19 cellular contexts compared by ENCODE assay signal in genomic region chr9:135835131-135835530, GRCh38.
A peak's percentile ranks its signal among the peaks of the same experiment; 100 is the strongest.
DNase-seq lines count a peak whose midpoint lies in the region; ATAC-seq and TF ChIP-seq lines count a peak whose summit lies in the region.
"Had no signal": no experiment of that assay in that cellular context is flagged by ENCODE, and none has a peak within 500 bp of the region (broad histone marks: within the 10 kb centered on the region; RNA-seq: fewer than 3 reads in every experiment).

No MANE protein-coding gene starts in this region.

- H3K79me2 ChIP-seq in osteoblast (ENCODE audit: insufficient read depth, low read length): peaks cover 42% of the 10 kb centered on the region

- ATAC-seq in esophagus mucosa (peak; percentile 20), HG02938 (IDR thresholded peaks at IDR 0.05; ENCODE audit: unreplicated experiment) (no peak), HG03196 (IDR thresholded peaks at IDR 0.05; ENCODE audit: unreplicated experiment) (no peak)
- ATAC-seq: CD8-positive, alpha-beta T cell had no signal

- no peak overlapping the region for H3K27ac ChIP-seq in osteoblast (ENCODE audit: low read depth, low read length)
- H3K27ac ChIP-seq: 22Rv1, BLaER1, C4-2B had no signal

- H3K27me3 ChIP-seq in osteoblast (ENCODE audit: insufficient read depth, low read length): no peaks in the 10 kb centered on the region
- H3K27me3 ChIP-seq: BLaER1 had no signal

- no peaks in the 10 kb centered on the region for H3K27me3 Mint-ChIP-seq in chondrocyte (ENCODE audit: low read depth)
- H3K27me3 Mint-ChIP-seq: B cell; CD4-positive, CD25-positive, alpha-beta regulatory T cell had no signal

- no peaks in the 10 kb centered on the region for H3K4me1 ChIP-seq in osteoblast (ENCODE audit: insufficient read depth, low read length)
- H3K4me1 ChIP-seq: Caco-2 had no signal

- H3K27ac Mint-ChIP-seq in chondrocyte (ENCODE audit: unreplicated experiment): no peak overlapping the region
- H3K27ac Mint-ChIP-seq: B cell; CD4-positive, CD25-positive, alpha-beta regulatory T cell; CD8-positive, alpha-beta T cell had no signal

- H3K36me3 Mint-ChIP-seq in chondrocyte (ENCODE audit: low read depth): peaks cover under 1% of the 10 kb centered on the region

- H2AFZ ChIP-seq in osteoblast (ENCODE audit: low read length): no peak overlapping the region

- DNase-seq in activated CD8-positive, alpha-beta memory T cell treated with anti-CD3 and anti-CD28 coated beads for 24 hours: peak; percentile 32
- no peak for DNase-seq in activated CD8-positive, alpha-beta memory T cell treated with anti-CD3 and anti-CD28 coated beads, Interleukin-2, amount 50 U/mL, for 48 hours
- peak; percentile 44 for DNase-seq in chondrocyte (ENCODE audit: low spot score)
- DNase-seq in osteoblast (ENCODE audit: insufficient read length, low spot score, missing footprints): peak; percentile 10
- DNase-seq in activated naive CD4-positive, alpha-beta T cell treated with anti-CD3 and anti-CD28 coated beads, Interleukin-2, amount 50 U/mL, for 16 hours: no peak
- DNase-seq: Caco-2; CD4-positive, CD25-positive, alpha-beta regulatory T cell; CD8-positive, alpha-beta T cell; DMS153; DND-41; H7; HCEC 1CT had no signal

- H3K9me3 Mint-ChIP-seq in chondrocyte (ENCODE audit: low read depth): no peaks in the 10 kb centered on the region
- H3K9me3 Mint-ChIP-seq: CD4-positive, CD25-positive, alpha-beta regulatory T cell had no signal

- H4K20me1 ChIP-seq in osteoblast (ENCODE audit: insufficient read depth, low read length): peaks cover 30% of the 10 kb centered on the region

- peaks cover 2% of the 10 kb centered on the region for H3K36me3 ChIP-seq in osteoblast (ENCODE audit: insufficient read depth, low read length)

- H3K4me3 ChIP-seq in osteoblast (ENCODE audit: insufficient read depth, low read length): no peak overlapping the region
- H3K4me3 ChIP-seq: BLaER1 had no signal

- H3K4me1 Mint-ChIP-seq in chondrocyte (ENCODE audit: low read depth): peaks cover 10% of the 10 kb centered on the region

- H3K4me2 ChIP-seq in osteoblast (ENCODE audit: insufficient read depth, low read length): no peak overlapping the region
- H3K4me2 ChIP-seq: BLaER1 had no signal

- no peaks in the 10 kb centered on the region for H3K9me3 ChIP-seq in osteoblast (ENCODE audit: low read depth, low read length)
- H3K9me3 ChIP-seq: Caco-2 had no signal

- H3K4me3 Mint-ChIP-seq in chondrocyte (ENCODE audit: unreplicated experiment): no peak overlapping the region
- H3K4me3 Mint-ChIP-seq: B cell; CD4-positive, CD25-positive, alpha-beta regulatory T cell; CD8-positive, alpha-beta T cell had no signal

- TF ChIP-seq CTCF in chondrocyte (IDR thresholded peaks at IDR 0.05) (no peak), osteoblast (IDR thresholded peaks at IDR 0.05; ENCODE audit: extremely low read depth, low read depth, low read length) (no peak)

Comparison
In these comparisons a context has a peak if more than half of its experiments do, and no peak if none do; other contexts are left out.
1. DNase-seq: peak in activated CD8-positive, alpha-beta memory T cell treated with anti-CD3 and anti-CD28 coated beads for 24 hours (single experiment), chondrocyte (single experiment) and osteoblast (single experiment); none in activated CD8-positive, alpha-beta memory T cell treated with anti-CD3 and anti-CD28 coated beads, Interleukin-2, amount 50 U/mL, for 48 hours (single experiment) and activated naive CD4-positive, alpha-beta T cell treated with anti-CD3 and anti-CD28 coated beads, Interleukin-2, amount 50 U/mL, for 16 hours (single experiment).